Comparison of ENCODE assay signal across 18 cellular contexts in genomic region chr13:112954488-112955270, GRCh38.
"Had no signal": no experiment of that assay in that cellular context is flagged by ENCODE, and none has a peak within 500 bp of the region (broad histone marks: within the 10 kb centered on the region; RNA-seq: fewer than 3 reads in every experiment).

No MANE protein-coding gene starts in this region.

- ATAC-seq: activated CD8-positive, alpha-beta T cell treated with anti-CD3 and anti-CD28 coated beads for 36 hours; right cardiac atrium; stimulated activated naive CD8-positive, alpha-beta T cell treated with anti-CD3 and anti-CD28 coated beads, Interleukin-15, amount 100 ng/mL, for 72 hours had no signal

- H3K9me3 ChIP-seq: esophagus muscularis mucosa, prostate gland, testis had no signal

- DNase-seq: activated B cell treated with CpG ODN at 0.5 μM for 24 hours; activated CD4-positive, alpha-beta T cell treated with anti-CD3 and anti-CD28 coated beads for 48 hours; activated CD8-positive, alpha-beta T cell treated with anti-CD3 and anti-CD28 coated beads for 36 hours; activated gamma-delta T cell treated with Interleukin-2 at 50 U/mL for 16 hours; activated T-cell treated with anti-CD3 and anti-CD28 coated beads, Interleukin-2, amount 50 U/mL, for 48 hours; amniotic stem cell; caudate nucleus; glutamatergic neuron; kidney glomerular epithelial cell; mesendoderm; nephron progenitor cell; right cardiac atrium; stimulated activated naive CD8-positive, alpha-beta T cell treated with anti-CD3 and anti-CD28 coated beads, Interleukin-15, amount 100 ng/mL, for 72 hours; T-helper 2 cell; testis had no signal

- H3K27ac ChIP-seq: esophagus muscularis mucosa, prostate gland, testis had no signal

- H3K36me3 ChIP-seq: esophagus muscularis mucosa, prostate gland had no signal

- H3K4me3 ChIP-seq: esophagus muscularis mucosa, prostate gland, smooth muscle cell, testis had no signal

- H3K27me3 ChIP-seq: testis had no signal

- H3K4me1 ChIP-seq: prostate gland had no signal
